8 cellular contexts compared by ENCODE assay signal in genomic region chr16:379961-380836, GRCh38. TPM values are rescaled to one million over a fixed set of nuclear protein-coding genes. Genes with fewer than 3 reads are reported as not detected.
DNase-seq lines count a peak whose midpoint lies in the region; ATAC-seq, FAIRE-seq and TF ChIP-seq lines count a peak whose summit lies in the region.

No MANE protein-coding gene starts in this region.

- RAD21 ChIA-PET in GM12878 (lab: Charles Lee; ENCODE audit: unreplicated experiment) = interaction anchor here (1.0 kb wide), 2 partner anchors 10 to 27 kb away, joined by 3 read pairs; partner anchors contain the start of genes AXIN1 and MRPL28

- H3K27me3 ChIP-seq in GM12878 (replicated peaks in 1 of 2; ENCODE audit: control insufficient read depth in 2 of 2, insufficient read depth in 2 of 2, low read length in 1 of 2) (no peaks in the 10 kb centered on the region), liver (ENCODE audit: control insufficient read depth in 4 of 4, insufficient read depth in 4 of 4, low read length in 3 of 4) (no peaks in the 10 kb centered on the region), transverse colon (no peaks in the 10 kb centered on the region)

- H3K4me1 ChIP-seq in GM12878 (ENCODE audit: control insufficient read depth, insufficient read depth, low read length) (peaks cover 14% of the 10 kb centered on the region), liver (ENCODE audit: control insufficient read depth in 4 of 4, insufficient read depth in 4 of 4, low read length in 3 of 4) (peaks cover 0 to 26% (median 15%) of the 10 kb centered on the region in 4 donors), transverse colon (peaks cover 22 to 36% (median 33%) of the 10 kb centered on the region in 4 donors)

- BruUV-seq in GM12878 (replicated peaks; lab: Mats Ljungman, UMichigan) = TSS peak; percentile 81

- intact Hi-C loops in GM12878 (cut with micrococcal nuclease; ENCODE audit: unreplicated experiment) (no loop called here), transverse colon (cut with DNase I; ENCODE audit: low total_unique reads) (no loop called here)

- H3K4me3 ChIP-seq in GM12878 = peak overlapping the region; percentile 95
- H3K4me3 ChIP-seq in liver (ENCODE audit: low read depth in 1 of 3, low read length in 3 of 3) = peak overlapping the region in 2 of 3 donors; percentile 54 to 80
- H3K4me3 ChIP-seq in transverse colon = peak overlapping the region in 3 of 4 donors; percentile 76 to 99 (median 96)

- POLR2A ChIA-PET in GM12878 (lab: Charles Lee) = interaction anchor here (0.7 to 3.8 kb wide), 3 partner anchors 9 to 187 kb away, joined by 3 to 22 read pairs (median 4); partner anchors contain the start of genes AXIN1, MRPL28 and NHLRC4

- no peak for TF ChIP-seq CTCF in GM12878 (IDR thresholded peaks at IDR 0.05 in 2 of 3, conservative IDR thresholded peaks at IDR 0.05 in 1 of 3; ENCODE audit: control insufficient read depth in 2 of 3, extremely low read depth in 1 of 3, insufficient read depth in 1 of 3, low read depth in 3 of 3, low read length in 3 of 3)
- TF ChIP-seq CTCF in liver (IDR thresholded peaks at IDR 0.05; ENCODE audit: low read depth, low read length, missing input control) = no peak
- no peak for TF ChIP-seq CTCF in transverse colon (IDR thresholded peaks at IDR 0.05)

- SMC1A ChIA-PET in GM12878 (lab: Charles Lee; ENCODE audit: uncharacterized antibody, unreplicated experiment) = interaction anchor here (0.7 to 1.3 kb wide), 2 partner anchors 9 kb away, joined by 3 to 6 read pairs; partner anchors contain the start of gene MRPL28

- H4K20me1 ChIP-seq in GM12878 (ENCODE audit: control insufficient read depth, insufficient read depth) = no peaks in the 10 kb centered on the region

- peaks cover 11% of the 10 kb centered on the region for H3K36me3 Mint-ChIP-seq in activated naive CD4-positive, alpha-beta T cell treated with anti-CD3 and anti-CD28 coated beads, Interleukin-2, amount 10 ng/mL, durations not matched to agents 7 days and 5 days

- peaks cover 0 to 2% of the 10 kb centered on the region in 2 experiments; a peak in 2 of 4 replicates for H3K36me3 ChIP-seq in GM12878 (ENCODE audit: control insufficient read depth in 2 of 2, insufficient read depth in 2 of 2, low read length in 1 of 2)
- peaks cover 0 to 13% (median 5%) of the 10 kb centered on the region in 4 donors for H3K36me3 ChIP-seq in liver (ENCODE audit: control insufficient read depth in 4 of 4, insufficient read depth in 3 of 4, low read depth in 1 of 4, low read length in 3 of 4)
- peaks cover 0 to 5% (median under 1%) of the 10 kb centered on the region in 4 donors for H3K36me3 ChIP-seq in transverse colon

- TF ChIP-seq POLR2A in GM12878 (IDR thresholded peaks at IDR 0.05; ENCODE audit: low read depth, low read length) = no peak
- TF ChIP-seq POLR2A in transverse colon (IDR thresholded peaks at IDR 0.05) = no peak

- no peak for FAIRE-seq in GM12878 (lab: Jason Lieb, UNC)

- H3K4me3 Mint-ChIP-seq in activated naive CD4-positive, alpha-beta T cell treated with anti-CD3 and anti-CD28 coated beads, Interleukin-2, amount 10 ng/mL, durations not matched to agents 7 days and 5 days = peak overlapping the region; percentile 85

- no peak overlapping the region for H3K27ac ChIP-seq in GM12878 (ENCODE audit: control insufficient read depth, insufficient read depth)
- H3K27ac ChIP-seq in liver (ENCODE audit: low read depth in 1 of 2, low read length in 2 of 2) = no peak overlapping the region
- peak overlapping the region; percentile 80 to 91 (median 88) for H3K27ac ChIP-seq in transverse colon

- H3K9me3 Mint-ChIP-seq in activated naive CD4-positive, alpha-beta T cell treated with anti-CD3 and anti-CD28 coated beads, Interleukin-2, amount 10 ng/mL, durations not matched to agents 7 days and 5 days = no peaks in the 10 kb centered on the region

- no peak for TF ChIP-seq RAD21 in GM12878 (IDR thresholded peaks at IDR 0.05; ENCODE audit: insufficient read depth, low read depth, low read length)
- no peak for TF ChIP-seq RAD21 in liver (IDR thresholded peaks at IDR 0.05)

- 72% methylated on average over 23 of the region's 29 CpGs for WGBS in GM12878 (ENCODE audit: insufficient coverage, insufficient replicate concordance, low lambda C conversion rate, missing lambda C conversion rate)
- 77% methylated on average over 29 of the region's 29 CpGs for WGBS in liver
- 76% methylated on average over 27 of the region's 29 CpGs; no CpG with 5 or more reads in 1 of the 2 donors for WGBS in transverse colon (ENCODE audit: low coverage in 1 of 2), 2 donors

- DNase-seq in activated naive CD4-positive, alpha-beta T cell treated with anti-CD3 and anti-CD28 coated beads, Interleukin-2, amount 10 ng/mL, durations not matched to agents 7 days and 5 days = peak; percentile 51
- no peak for DNase-seq in activated naive CD4-positive, alpha-beta T cell treated with Interleukin-2 at 50 U/mL for 16 hours
- no peak for DNase-seq in GM12878 (ENCODE audit: low read depth, low spot score)
- DNase-seq in transverse colon = no peak
- DNase-seq in inferior parietal cortex (ENCODE audit: extremely low spot score) = no peak
- DNase-seq in COLO829 (ENCODE audit: low spot score) = no peak
- no peak for DNase-seq in SHP77 treated with DMSO at 0.1 percent for 48 hours (lab: John Stamatoyannopoulos, UW)

- no peaks in the 10 kb centered on the region for H3K9me3 ChIP-seq in GM12878 (replicated peaks; ENCODE audit: control insufficient read depth, insufficient read depth, low read length)
- no peaks in the 10 kb centered on the region for H3K9me3 ChIP-seq in liver (ENCODE audit: control insufficient read depth in 4 of 4, low read length in 3 of 4)
- H3K9me3 ChIP-seq in transverse colon = no peaks in the 10 kb centered on the region

- peak overlapping the region; percentile 95 for H3K27ac Mint-ChIP-seq in activated naive CD4-positive, alpha-beta T cell treated with anti-CD3 and anti-CD28 coated beads, Interleukin-2, amount 10 ng/mL, durations not matched to agents 7 days and 5 days

- H3K27me3 Mint-ChIP-seq in activated naive CD4-positive, alpha-beta T cell treated with anti-CD3 and anti-CD28 coated beads, Interleukin-2, amount 10 ng/mL, durations not matched to agents 7 days and 5 days = peaks cover 6% of the 10 kb centered on the region

- H3K4me2 ChIP-seq in GM12878 (ENCODE audit: control insufficient read depth, insufficient read depth) = peak overlapping the region; percentile 89

- peaks cover 14% of the 10 kb centered on the region for H3K79me2 ChIP-seq in GM12878 (ENCODE audit: control insufficient read depth, insufficient read depth, low read length)

- H3K9ac ChIP-seq in GM12878 (ENCODE audit: control insufficient read depth, insufficient read depth, low read length) (no peak overlapping the region), liver (ENCODE audit: low read depth in 1 of 2, low read length in 2 of 2) (no peak overlapping the region)

- H3K4me1 Mint-ChIP-seq in activated naive CD4-positive, alpha-beta T cell treated with anti-CD3 and anti-CD28 coated beads, Interleukin-2, amount 10 ng/mL, durations not matched to agents 7 days and 5 days = peaks cover 29% of the 10 kb centered on the region

- no peak for ATAC-seq in GM12878

- no peak overlapping the region for H2AFZ ChIP-seq in GM12878 (ENCODE audit: control insufficient read depth, low read depth, low read length)

- TF ChIP-seq EP300 in GM12878 (IDR thresholded peaks at IDR 0.05; ENCODE audit: borderline replicate concordance in 1 of 2, control insufficient read depth in 1 of 2, low read depth in 2 of 2, low read length in 2 of 2) (no peak), transverse colon (IDR thresholded peaks at IDR 0.05; ENCODE audit: low read depth) (no peak)

- CTCF ChIA-PET in activated naive CD4-positive, alpha-beta T cell treated with anti-CD3 and anti-CD28 coated beads, Interleukin-2, amount 10 ng/mL, durations not matched to agents 7 days and 5 days (lab: Charles Lee) = interaction anchor here (1.5 to 1.6 kb wide), 2 partner anchors 9 to 18 kb away, joined by 4 read pairs; partner anchors contain the start of gene MRPL28
- CTCF ChIA-PET in GM12878 (lab: Yijun Ruan, JAX) = no interaction called here

- in situ Hi-C loops in GM12878 (cut with MboI) (no loop called here), transverse colon (cut with MboI; ENCODE audit: low pct_ligation_motif_present in 1 of 4, low pct_unique_long_range_greater_than_20kb in 1 of 4, low sequenced_read_pairs in 3 of 4) (no loop called here)

RNA-seq across cellular contexts. Expression of gene PGAP6, which starts 1.6 kb away (rescaled TPM):
- 38.0 and 48.1 TPM in 2 replicates for total RNA-seq in GM12878 (2013; cell fraction: nucleolus; rRNA removed)
- 42.5 and 48.8 TPM in 2 replicates for total RNA-seq in GM12878 (2014; rRNA removed)
- 19.7 and 24.2 TPM in 2 replicates for total RNA-seq in GM12878 (2014; rRNA removed; fragmentation: Illumina TruSeq; extraction: Trizol)
- total RNA-seq in GM12878 (2021) = 40.7 and 43.5 TPM in 2 replicates
- polyA plus RNA-seq in GM12878 (2011; ENCODE audit: low read depth) = 8.8 TPM
- 10.9 and 32.0 TPM in 2 replicates for polyA plus RNA-seq in GM12878 (2011; rRNA removed)
- polyA plus RNA-seq in GM12878 (2011; cell fraction: cytosol; rRNA removed) = 87.8 and 103 TPM in 2 replicates
- polyA plus RNA-seq in GM12878 (2011; cell fraction: nucleus; rRNA removed) = 103 and 128 TPM in 2 replicates
- polyA plus RNA-seq in GM12878 (2012) = 28.8 and 33.5 TPM in 2 replicates
- polyA plus RNA-seq in GM12878 (2014; fragmentation: Illumina TruSeq; extraction: Trizol) = 2.8 and 12.6 TPM in 2 replicates
- 1 to 10 TPM in 1 of 2 experiments, under 1 TPM in 1; 0.76 to 2.9 TPM for polyA plus RNA-seq in GM12878 (2014; fragmentation: Nextera tagmentation; extraction: Ambion mirVana)
- 44.4 and 58.3 TPM in 2 replicates for polyA plus RNA-seq in GM12878 (2014; rRNA removed)
- 1 to 10 TPM; 3.7 to 5.6 TPM for polyA plus RNA-seq in GM12878 (2016; fragmentation: Nextera tagmentation; extraction: Ambion mirVana)
- polyA minus RNA-seq in GM12878 (2011; rRNA and poly(A)+ RNA removed) = 79.7 and 138 TPM in 2 replicates
- polyA minus RNA-seq in GM12878 (2011; cell fraction: cytosol; rRNA and poly(A)+ RNA removed) = 32.0 and 38.6 TPM in 2 replicates
- polyA minus RNA-seq in GM12878 (2011; cell fraction: nucleus; rRNA and poly(A)+ RNA removed) = 24.1 and 43.6 TPM in 2 replicates
- 10 to 100 TPM; 34.4 to 41.7 TPM for total RNA-seq in liver
- 10 to 100 TPM; 18.9 to 50.5 TPM for polyA plus RNA-seq in liver
- total RNA-seq in transverse colon = 100 to 1,000 TPM; 105 to 300 (median 179) TPM

RNA-seq across cellular contexts. Expression of gene MRPL28, which starts 9.9 kb away (rescaled TPM):
- 15.1 and 16.4 TPM in 2 replicates for total RNA-seq in GM12878 (2013; cell fraction: nucleolus; rRNA removed)
- 146 and 151 TPM in 2 replicates for total RNA-seq in GM12878 (2014; rRNA removed)
- total RNA-seq in GM12878 (2014; rRNA removed; fragmentation: Illumina TruSeq; extraction: Trizol) = 70.1 and 75.0 TPM in 2 replicates
- 107 and 115 TPM in 2 replicates for total RNA-seq in GM12878 (2021)
- 33.5 TPM for polyA plus RNA-seq in GM12878 (2011; ENCODE audit: low read depth)
- polyA plus RNA-seq in GM12878 (2011; rRNA removed) = 74.1 and 113 TPM in 2 replicates
- 182 and 250 TPM in 2 replicates for polyA plus RNA-seq in GM12878 (2011; cell fraction: cytosol; rRNA removed)
- 108 and 155 TPM in 2 replicates for polyA plus RNA-seq in GM12878 (2011; cell fraction: nucleus; rRNA removed)
- 66.3 and 76.9 TPM in 2 replicates for polyA plus RNA-seq in GM12878 (2012)
- polyA plus RNA-seq in GM12878 (2014; fragmentation: Illumina TruSeq; extraction: Trizol) = 33.3 and 105 TPM in 2 replicates
- 10 to 100 TPM in 1 of 2 experiments, 1 to 10 TPM in 1; 1.6 to 17.9 TPM for polyA plus RNA-seq in GM12878 (2014; fragmentation: Nextera tagmentation; extraction: Ambion mirVana)
- 169 and 186 TPM in 2 replicates for polyA plus RNA-seq in GM12878 (2014; rRNA removed)
- polyA plus RNA-seq in GM12878 (2016; fragmentation: Nextera tagmentation; extraction: Ambion mirVana) = 100 to 1,000 TPM; 165 to 185 TPM
- 49.0 and 63.2 TPM in 2 replicates for polyA minus RNA-seq in GM12878 (2011; rRNA and poly(A)+ RNA removed)
- polyA minus RNA-seq in GM12878 (2011; cell fraction: cytosol; rRNA and poly(A)+ RNA removed) = 25.3 and 25.8 TPM in 2 replicates
- 11.0 and 16.1 TPM in 2 replicates for polyA minus RNA-seq in GM12878 (2011; cell fraction: nucleus; rRNA and poly(A)+ RNA removed)
- 10 to 100 TPM; 28.3 to 41.5 TPM for total RNA-seq in liver
- polyA plus RNA-seq in liver = 10 to 100 TPM; 58.6 to 63.4 TPM
- 10 to 100 TPM; 24.7 to 81.2 (median 53.0) TPM for total RNA-seq in transverse colon

RNA-seq across cellular contexts. Expression of gene NME4, which starts 16.8 kb away (rescaled TPM):
- 20.8 and 21.3 TPM in 2 replicates for total RNA-seq in GM12878 (2013; cell fraction: nucleolus; rRNA removed)
- total RNA-seq in GM12878 (2014; rRNA removed) (123 and 142 TPM in 2 replicates), GM12878 (2014; rRNA removed; fragmentation: Illumina TruSeq; extraction: Trizol) (60.4 and 63.0 TPM in 2 replicates), GM12878 (2021) (133 and 141 TPM in 2 replicates), liver (10 to 100 TPM; 39.2 to 91.4 TPM), transverse colon (10 to 100 TPM; 37.5 to 82.3 (median 58.1) TPM)
- 39.2 TPM for polyA plus RNA-seq in GM12878 (2011; ENCODE audit: low read depth)
- polyA plus RNA-seq in GM12878 (2011; rRNA removed) (5.0 and 11.1 TPM in 2 replicates), GM12878 (2014; fragmentation: Illumina TruSeq; extraction: Trizol) (28.2 and 60.5 TPM in 2 replicates), GM12878 (2014; fragmentation: Nextera tagmentation; extraction: Ambion mirVana) (10 to 100 TPM; 11.0 to 15.3 TPM), GM12878 (2014; rRNA removed) (235 and 245 TPM in 2 replicates), GM12878 (2016; fragmentation: Nextera tagmentation; extraction: Ambion mirVana) (100 to 1,000 TPM; 132 to 161 TPM), liver (100 to 1,000 TPM in 1 of 2 donors, 10 to 100 TPM in 1; 76.4 to 118 TPM)
- 14.1 and 21.2 TPM in 2 replicates for polyA plus RNA-seq in GM12878 (2011; cell fraction: cytosol; rRNA removed)
- 11.7 and 12.6 TPM in 2 replicates for polyA plus RNA-seq in GM12878 (2011; cell fraction: nucleus; rRNA removed)
- polyA plus RNA-seq in GM12878 (2012) = 101 and 103 TPM in 2 replicates
- 2.3 and 4.6 TPM in 2 replicates for polyA minus RNA-seq in GM12878 (2011; rRNA and poly(A)+ RNA removed)
- 12.4 and 18.3 TPM in 2 replicates for polyA minus RNA-seq in GM12878 (2011; cell fraction: cytosol; rRNA and poly(A)+ RNA removed)
- 1.5 and 2.6 TPM in 2 replicates for polyA minus RNA-seq in GM12878 (2011; cell fraction: nucleus; rRNA and poly(A)+ RNA removed)

RNA-seq across cellular contexts. Expression of gene DECR2, which starts 21.5 kb away (rescaled TPM):
- total RNA-seq in GM12878 (2013; cell fraction: nucleolus; rRNA removed) = 5.9 and 9.1 TPM in 2 replicates
- total RNA-seq in GM12878 (2014; rRNA removed) (7.2 and 8.0 TPM in 2 replicates), GM12878 (2014; rRNA removed; fragmentation: Illumina TruSeq; extraction: Trizol) (4.0 and 4.7 TPM in 2 replicates), GM12878 (2021) (13.0 and 13.1 TPM in 2 replicates), liver (100 to 1,000 TPM in 1 of 2 donors, 10 to 100 TPM in 1; 42.2 to 119 TPM), transverse colon (100 to 1,000 TPM in 2 of 4 donors, 10 to 100 TPM in 2; 65.7 to 148 (median 108) TPM)
- polyA plus RNA-seq in GM12878 (2011; ENCODE audit: low read depth) = 4.2 TPM
- polyA plus RNA-seq in GM12878 (2011; rRNA removed) (2.0 TPM in 2 replicates), GM12878 (2014; fragmentation: Illumina TruSeq; extraction: Trizol) (2.9 and 3.1 TPM in 2 replicates), GM12878 (2014; fragmentation: Nextera tagmentation; extraction: Ambion mirVana) (1 to 10 TPM in 1 of 2 experiments, under 1 TPM in 1; 0.53 to 1.8 TPM), GM12878 (2014; rRNA removed) (20.3 and 21.5 TPM in 2 replicates), GM12878 (2016; fragmentation: Nextera tagmentation; extraction: Ambion mirVana) (10 to 100 TPM; 16.1 to 16.4 TPM), liver (100 to 1,000 TPM; 133 to 210 TPM)
- polyA plus RNA-seq in GM12878 (2011; cell fraction: cytosol; rRNA removed) = 4.1 and 7.0 TPM in 2 replicates
- 15.3 and 20.1 TPM in 2 replicates for polyA plus RNA-seq in GM12878 (2011; cell fraction: nucleus; rRNA removed)
- polyA plus RNA-seq in GM12878 (2012) = 5.8 and 8.8 TPM in 2 replicates
- 0.80 and 0.98 TPM in 2 replicates for polyA minus RNA-seq in GM12878 (2011; rRNA and poly(A)+ RNA removed)
- 3.9 and 4.1 TPM in 2 replicates for polyA minus RNA-seq in GM12878 (2011; cell fraction: cytosol; rRNA and poly(A)+ RNA removed)
- 1.5 and 2.6 TPM in 2 replicates for polyA minus RNA-seq in GM12878 (2011; cell fraction: nucleus; rRNA and poly(A)+ RNA removed)

RNA-seq across cellular contexts. Expression of gene AXIN1, which starts 27.7 kb away (rescaled TPM):
- 38.0 and 46.9 TPM in 2 replicates for total RNA-seq in GM12878 (2013; cell fraction: nucleolus; rRNA removed)
- total RNA-seq in GM12878 (2014; rRNA removed) (19.1 and 19.9 TPM in 2 replicates), GM12878 (2014; rRNA removed; fragmentation: Illumina TruSeq; extraction: Trizol) (11.0 and 11.5 TPM in 2 replicates), GM12878 (2021) (25.4 and 27.1 TPM in 2 replicates), liver (10 to 100 TPM in 1 of 2 donors, 1 to 10 TPM in 1; 9.4 to 10.3 TPM), transverse colon (10 to 100 TPM; 41.4 to 73.7 (median 58.7) TPM)
- polyA plus RNA-seq in GM12878 (2011; ENCODE audit: low read depth) = 4.6 TPM
- polyA plus RNA-seq in GM12878 (2011; rRNA removed) (4.7 and 6.0 TPM in 2 replicates), GM12878 (2014; fragmentation: Illumina TruSeq; extraction: Trizol) (3.8 and 9.3 TPM in 2 replicates), GM12878 (2014; fragmentation: Nextera tagmentation; extraction: Ambion mirVana) (under 1 TPM; 0.26 to 0.68 TPM), GM12878 (2014; rRNA removed) (17.2 and 19.2 TPM in 2 replicates), GM12878 (2016; fragmentation: Nextera tagmentation; extraction: Ambion mirVana) (1 to 10 TPM; 1.5 to 2.6 TPM), liver (1 to 10 TPM; 2.0 to 6.5 TPM)
- 10.6 and 14.2 TPM in 2 replicates for polyA plus RNA-seq in GM12878 (2011; cell fraction: cytosol; rRNA removed)
- 23.2 and 31.8 TPM in 2 replicates for polyA plus RNA-seq in GM12878 (2011; cell fraction: nucleus; rRNA removed)
- 12.8 and 13.0 TPM in 2 replicates for polyA plus RNA-seq in GM12878 (2012)
- polyA minus RNA-seq in GM12878 (2011; rRNA and poly(A)+ RNA removed) = 6.1 and 13.8 TPM in 2 replicates
- polyA minus RNA-seq in GM12878 (2011; cell fraction: cytosol; rRNA and poly(A)+ RNA removed) = 7.1 and 7.8 TPM in 2 replicates
- polyA minus RNA-seq in GM12878 (2011; cell fraction: nucleus; rRNA and poly(A)+ RNA removed) = 7.9 and 11.8 TPM in 2 replicates

Comparison
In these comparisons a context has a peak if more than half of its experiments do, and no peak if none do; other contexts are left out.
1. H3K27ac ChIP-seq: peak in transverse colon (4 of 4); none in GM12878 (single experiment) and liver (0 of 2).
2. Peak in every context shown above with its lines, with median percentiles within 50 percentile points of each other: H3K4me3 ChIP-seq.